Comparison of ENCODE assay signal across 14 cellular contexts in the genomic region with DNA sequence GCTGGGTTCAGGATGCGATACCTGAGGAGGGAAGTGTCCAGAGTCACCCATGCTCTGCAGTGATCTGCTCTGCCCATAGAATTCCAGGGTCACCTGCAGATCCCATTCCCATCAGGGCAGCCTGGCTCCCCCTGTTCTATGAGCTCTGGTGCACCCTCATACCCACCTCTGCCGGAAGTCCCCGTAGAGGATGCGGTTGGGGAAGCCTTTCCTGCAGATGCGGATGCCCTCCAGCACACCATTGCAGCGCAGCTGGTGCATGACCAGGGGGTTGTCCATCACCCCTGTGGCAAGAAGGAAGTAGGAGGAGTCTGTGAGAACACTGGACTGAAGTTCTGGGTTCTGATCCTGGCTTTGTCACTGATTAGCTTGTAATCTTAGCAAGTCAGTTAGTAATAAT. TPM values are rescaled to one million over a fixed set of nuclear protein-coding genes. Genes with fewer than 3 reads are reported as not detected.
DNase-seq lines count a peak whose midpoint lies in the region; ATAC-seq, FAIRE-seq and TF ChIP-seq lines count a peak whose summit lies in the region.
"Not testable (repeated sequence)": the region's sequence is repeated elsewhere in the genome, so short reads cannot be mapped to it uniquely, and the experiment has no call there.
"Had no signal": no experiment of that assay in that cellular context is flagged by ENCODE, and none has a peak within 500 bp of the region (broad histone marks: within the 10 kb centered on the region; RNA-seq: fewer than 3 reads in every experiment).

No MANE protein-coding gene starts in this region.

- ATAC-seq in GM12878 = peak; percentile 51

- H3K9ac ChIP-seq in GM12878 (ENCODE audit: control insufficient read depth, insufficient read depth, low read length); kidney (ENCODE audit: low read length in 2 of 2): not testable (repeated sequence)

- SMC1A ChIA-PET in GM12878 (lab: Charles Lee; ENCODE audit: uncharacterized antibody, unreplicated experiment) = not testable (repeated sequence)

- not testable (repeated sequence) for TF ChIP-seq RAD21 in GM12878 (IDR thresholded peaks at IDR 0.05; ENCODE audit: insufficient read depth, low read depth, low read length)

- not testable (repeated sequence) for H3K4me3 ChIP-seq in GM12878; kidney (ENCODE audit: low read length in 2 of 2); spleen

- H3K9me3 ChIP-seq in GM12878 (replicated peaks; ENCODE audit: control insufficient read depth, insufficient read depth, low read length); kidney (ENCODE audit: control insufficient read depth in 1 of 2, low read length in 2 of 2); spleen: not testable (repeated sequence)

- CTCF ChIA-PET in GM12878 (lab: Yijun Ruan, JAX) = not testable (repeated sequence)

- BruUV-seq in GM12878 (replicated peaks; lab: Mats Ljungman, UMichigan) = not testable (repeated sequence)

- not testable (repeated sequence) for TF ChIP-seq EP300 in GM12878 (IDR thresholded peaks at IDR 0.05; ENCODE audit: borderline replicate concordance in 1 of 2, control insufficient read depth in 1 of 2, low read depth in 2 of 2, low read length in 2 of 2)

- not testable (repeated sequence) for H3K27ac ChIP-seq in GM12878 (ENCODE audit: control insufficient read depth, insufficient read depth); kidney (ENCODE audit: low read depth in 2 of 2, low read length in 2 of 2); spleen

- POLR2A ChIA-PET in GM12878 (lab: Charles Lee) = not testable (repeated sequence)

- intact Hi-C loops in GM12878 (cut with micrococcal nuclease; ENCODE audit: unreplicated experiment); cardiac septum (cut with DNase I); kidney (cut with DNase I); spleen (cut with DNase I; ENCODE audit: low total_unique reads): not testable (repeated sequence)

- H2AFZ ChIP-seq in GM12878 (ENCODE audit: control insufficient read depth, low read depth, low read length) = not testable (repeated sequence)

- TF ChIP-seq POLR2A in GM12892 (IDR thresholded peaks at IDR 0.05; ENCODE audit: low read depth, low read length); GM12878 (IDR thresholded peaks at IDR 0.05; ENCODE audit: low read depth, low read length); spleen (IDR thresholded peaks at IDR 0.05): not testable (repeated sequence)

- RAD21 ChIA-PET in GM12878 (lab: Charles Lee; ENCODE audit: unreplicated experiment) = not testable (repeated sequence)

- H4K20me1 ChIP-seq in GM12878 (ENCODE audit: control insufficient read depth, insufficient read depth) = not testable (repeated sequence)

- not testable (repeated sequence) for DNase-seq in GM12892 (ENCODE audit: insufficient read length); GM12878 (ENCODE audit: low read depth, low spot score)
- peak; percentile 59 for DNase-seq in UCSD-AML1 (lab: John Stamatoyannopoulos, UW; ENCODE audit: unreplicated experiment)
- peak; percentile 9 for DNase-seq in cardiac septum (ENCODE audit: low spot score)
- DNase-seq in kidney = peak; percentile 14
- DNase-seq in spleen = peak; percentile 41

- not testable (repeated sequence) for H3K4me1 ChIP-seq in GM12878 (ENCODE audit: control insufficient read depth, insufficient read depth, low read length); kidney (ENCODE audit: control insufficient read depth in 1 of 2, insufficient read depth in 1 of 2, low read depth in 1 of 2, low read length in 2 of 2); spleen

- FAIRE-seq in GM12892 (lab: Jason Lieb, UNC) = peak; percentile 33
- FAIRE-seq in GM12878 (lab: Jason Lieb, UNC); kidney (lab: Jason Lieb, UNC): not testable (repeated sequence)

- not testable (repeated sequence) for H3K27me3 ChIP-seq in GM12878 (replicated peaks in 1 of 2; ENCODE audit: control insufficient read depth in 2 of 2, insufficient read depth in 2 of 2, low read length in 1 of 2)
- peaks cover 0 to 13% (median 0%) of the 10 kb centered on the region in 7 donors for H3K27me3 ChIP-seq in spleen (replicated peaks in 1 of 7)

- TF ChIP-seq CTCF in GM12878 (IDR thresholded peaks at IDR 0.05 in 2 of 3, conservative IDR thresholded peaks at IDR 0.05 in 1 of 3; ENCODE audit: control insufficient read depth in 2 of 3, extremely low read depth in 1 of 3, insufficient read depth in 1 of 3, low read depth in 3 of 3, low read length in 3 of 3); kidney (IDR thresholded peaks at IDR 0.05; ENCODE audit: borderline replicate concordance, extremely low read depth, insufficient read depth); spleen (IDR thresholded peaks at IDR 0.05 in 8 of 11, conservative IDR thresholded peaks at IDR 0.05 in 3 of 11): not testable (repeated sequence)

- 10% methylated on average over 6 of the region's 6 CpGs for WGBS in GM12878 (ENCODE audit: insufficient coverage, insufficient replicate concordance, low lambda C conversion rate, missing lambda C conversion rate)
- 72 to 83% (median 78%) methylated on average over 6 of the region's 6 CpGs for WGBS in spleen, 5 donors

- in situ Hi-C loops in GM12878 (cut with MboI) = not testable (repeated sequence)

- H3K79me2 ChIP-seq in GM12878 (ENCODE audit: control insufficient read depth, insufficient read depth, low read length) = not testable (repeated sequence)

- H3K4me2 ChIP-seq in GM12878 (ENCODE audit: control insufficient read depth, insufficient read depth) = not testable (repeated sequence)

- H3K36me3 ChIP-seq in GM12878 (ENCODE audit: control insufficient read depth in 2 of 2, insufficient read depth in 2 of 2, low read length in 1 of 2); kidney (ENCODE audit: control insufficient read depth in 1 of 2, insufficient read depth in 2 of 2, low read length in 2 of 2); spleen: not testable (repeated sequence)

RNA-seq across cellular contexts. Expression of a gene that starts 9.7 kb away (rescaled TPM):
- not detected for polyA plus RNA-seq in GM12892 (2012; ENCODE audit: missing spikeins)
- not detected in 2 replicates for total RNA-seq in GM12878 (2013; cell fraction: nucleolus; rRNA removed)
- total RNA-seq in GM12878 (2014; rRNA removed) = 0.05 TPM in 1 of 2 replicates, not detected in the other
- total RNA-seq in GM12878 (2014; rRNA removed; fragmentation: Illumina TruSeq; extraction: Trizol) = 0.04 and 0.05 TPM in 2 replicates
- total RNA-seq in GM12878 (2021) = 0.10 and 0.11 TPM in 2 replicates
- polyA plus RNA-seq in GM12878 (2011; ENCODE audit: low read depth) = 0.13 TPM
- polyA plus RNA-seq in GM12878 (2011; rRNA removed) = 0.01 TPM in 1 of 2 replicates, not detected in the other
- 0.01 and 0.02 TPM in 2 replicates for polyA plus RNA-seq in GM12878 (2011; cell fraction: cytosol; rRNA removed)
- 0.01 TPM in 1 of 2 replicates, not detected in the other for polyA plus RNA-seq in GM12878 (2011; cell fraction: nucleus; rRNA removed)
- 0.04 and 0.11 TPM in 2 replicates for polyA plus RNA-seq in GM12878 (2012)
- 0.04 TPM in 1 of 2 replicates, not detected in the other for polyA plus RNA-seq in GM12878 (2014; fragmentation: Illumina TruSeq; extraction: Trizol)
- polyA plus RNA-seq in GM12878 (2014; fragmentation: Nextera tagmentation; extraction: Ambion mirVana) = not detected
- 0.09 TPM in 2 replicates for polyA plus RNA-seq in GM12878 (2014; rRNA removed)
- polyA plus RNA-seq in GM12878 (2016; fragmentation: Nextera tagmentation; extraction: Ambion mirVana) = under 1 TPM; 0.05 TPM
- polyA minus RNA-seq in GM12878 (2011; rRNA and poly(A)+ RNA removed) = 0.07 TPM in 1 of 2 replicates, not detected in the other
- polyA minus RNA-seq in GM12878 (2011; cell fraction: cytosol; rRNA and poly(A)+ RNA removed) = not detected in 2 replicates
- polyA minus RNA-seq in GM12878 (2011; cell fraction: nucleus; rRNA and poly(A)+ RNA removed) = under 0.01 TPM in 1 of 2 replicates, not detected in the other
- 13,582 TPM for total RNA-seq in cardiac septum
- 0.06 TPM for total RNA-seq in kidney
- 1.6 TPM for polyA plus RNA-seq in kidney (ENCODE audit: insufficient read depth, low read depth, low replicate concordance)
- under 1 TPM in 1 of 7 donors, not detected in 6; 0.09 TPM for total RNA-seq in spleen
- polyA plus RNA-seq in spleen = under 1 TPM; 0.06 to 0.65 (median 0.12) TPM
- total RNA-seq: A673; CD4-positive, alpha-beta memory T cell; CD4-positive, CD25-positive, alpha-beta regulatory T cell; CD8-positive, alpha-beta memory T cell; Daoy; G401 had no signal
- polyA plus RNA-seq: AG04450; CD14-positive monocyte; CD4-positive, alpha-beta memory T cell; CD4-positive, CD25-positive, alpha-beta regulatory T cell; CD8-positive, alpha-beta memory T cell had no signal

RNA-seq across cellular contexts. Expression of a gene that starts 17.7 kb away (rescaled TPM):
- 0.08 TPM for polyA plus RNA-seq in GM12892 (2012; ENCODE audit: missing spikeins)
- not detected in 2 replicates for total RNA-seq in GM12878 (2013; cell fraction: nucleolus; rRNA removed)
- not detected in 2 replicates for total RNA-seq in GM12878 (2014; rRNA removed)
- not detected in 2 replicates for total RNA-seq in GM12878 (2014; rRNA removed; fragmentation: Illumina TruSeq; extraction: Trizol)
- total RNA-seq in GM12878 (2021) = not detected in 2 replicates
- polyA plus RNA-seq in GM12878 (2011; ENCODE audit: low read depth) = not detected
- polyA plus RNA-seq in GM12878 (2011; rRNA removed) = 0.05 and 0.06 TPM in 2 replicates
- polyA plus RNA-seq in GM12878 (2011; cell fraction: cytosol; rRNA removed) = 0.08 and 0.12 TPM in 2 replicates
- polyA plus RNA-seq in GM12878 (2011; cell fraction: nucleus; rRNA removed) = 0.26 and 0.27 TPM in 2 replicates
- not detected in 2 replicates for polyA plus RNA-seq in GM12878 (2012)
- 0.01 TPM in 1 of 2 replicates, not detected in the other for polyA plus RNA-seq in GM12878 (2014; fragmentation: Illumina TruSeq; extraction: Trizol)
- not detected for polyA plus RNA-seq in GM12878 (2014; fragmentation: Nextera tagmentation; extraction: Ambion mirVana)
- not detected in 2 replicates for polyA plus RNA-seq in GM12878 (2014; rRNA removed)
- polyA plus RNA-seq in GM12878 (2016; fragmentation: Nextera tagmentation; extraction: Ambion mirVana) = under 1 TPM in 1 of 2 experiments, not detected in 1; 0.84 TPM
- polyA minus RNA-seq in GM12878 (2011; rRNA and poly(A)+ RNA removed) = not detected in 2 replicates
- polyA minus RNA-seq in GM12878 (2011; cell fraction: cytosol; rRNA and poly(A)+ RNA removed) = not detected in 2 replicates
- polyA minus RNA-seq in GM12878 (2011; cell fraction: nucleus; rRNA and poly(A)+ RNA removed) = not detected in 2 replicates
- 170 TPM for total RNA-seq in cardiac septum
- 0.03 TPM for total RNA-seq in kidney
- polyA plus RNA-seq in kidney (ENCODE audit: insufficient read depth, low read depth, low replicate concordance) = 0.13 TPM
- total RNA-seq in spleen = under 1 TPM in 1 of 7 donors, not detected in 6; 0.82 TPM
- polyA plus RNA-seq in spleen = under 1 TPM; 0.35 to 0.44 (median 0.37) TPM
- total RNA-seq: A673; CD4-positive, alpha-beta memory T cell; CD4-positive, CD25-positive, alpha-beta regulatory T cell; Daoy; G401 had no signal
- polyA plus RNA-seq: AG04450; CD14-positive monocyte; CD4-positive, alpha-beta memory T cell; CD4-positive, CD25-positive, alpha-beta regulatory T cell; CD8-positive, alpha-beta memory T cell had no signal

RNA-seq across cellular contexts. Expression of a gene that starts 43.7 kb away (rescaled TPM):
- 48.5 TPM for polyA plus RNA-seq in GM12892 (2012; ENCODE audit: missing spikeins)
- total RNA-seq in GM12878 (2013; cell fraction: nucleolus; rRNA removed) = 69.7 and 75.0 TPM in 2 replicates
- total RNA-seq in GM12878 (2014; rRNA removed) (48.7 and 49.6 TPM in 2 replicates), GM12878 (2014; rRNA removed; fragmentation: Illumina TruSeq; extraction: Trizol) (62.6 and 64.3 TPM in 2 replicates), GM12878 (2021) (38.2 and 40.4 TPM in 2 replicates), cardiac septum (16.2 TPM), kidney (35.6 TPM), spleen (10 to 100 TPM; 32.7 to 62.7 (median 40.0) TPM)
- polyA plus RNA-seq in GM12878 (2011; ENCODE audit: low read depth) = 47.4 TPM
- polyA plus RNA-seq in GM12878 (2011; rRNA removed) (78.5 and 86.6 TPM in 2 replicates), GM12878 (2014; fragmentation: Illumina TruSeq; extraction: Trizol) (62.3 and 71.9 TPM in 2 replicates), GM12878 (2014; fragmentation: Nextera tagmentation; extraction: Ambion mirVana) (100 to 1,000 TPM; 146 to 163 TPM), GM12878 (2014; rRNA removed) (54.9 and 56.6 TPM in 2 replicates), GM12878 (2016; fragmentation: Nextera tagmentation; extraction: Ambion mirVana) (10 to 100 TPM; 80.9 to 90.0 TPM), kidney (ENCODE audit: insufficient read depth, low read depth, low replicate concordance) (37.6 TPM), spleen (10 to 100 TPM; 39.6 to 48.5 (median 40.6) TPM)
- 38.0 and 41.1 TPM in 2 replicates for polyA plus RNA-seq in GM12878 (2011; cell fraction: cytosol; rRNA removed)
- 67.9 and 77.9 TPM in 2 replicates for polyA plus RNA-seq in GM12878 (2011; cell fraction: nucleus; rRNA removed)
- polyA plus RNA-seq in GM12878 (2012) = 38.3 and 54.6 TPM in 2 replicates
- polyA minus RNA-seq in GM12878 (2011; rRNA and poly(A)+ RNA removed) = 32.9 and 46.6 TPM in 2 replicates
- polyA minus RNA-seq in GM12878 (2011; cell fraction: cytosol; rRNA and poly(A)+ RNA removed) = 11.8 and 16.5 TPM in 2 replicates
- 42.9 and 54.5 TPM in 2 replicates for polyA minus RNA-seq in GM12878 (2011; cell fraction: nucleus; rRNA and poly(A)+ RNA removed)

RNA-seq across cellular contexts. Expression of a gene that starts 49.0 kb away (rescaled TPM):
- not detected for polyA plus RNA-seq in GM12892 (2012; ENCODE audit: missing spikeins)
- not detected in 2 replicates for total RNA-seq in GM12878 (2013; cell fraction: nucleolus; rRNA removed)
- total RNA-seq in GM12878 (2014; rRNA removed) (not detected in 2 replicates), GM12878 (2014; rRNA removed; fragmentation: Illumina TruSeq; extraction: Trizol) (not detected in 2 replicates), GM12878 (2021) (not detected in 2 replicates), cardiac septum (not detected), kidney (0.54 TPM), spleen (10 to 100 TPM in 1 of 7 donors, 1 to 10 TPM in 6; 2.1 to 13.0 (median 4.3) TPM)
- polyA plus RNA-seq in GM12878 (2011; ENCODE audit: low read depth) = not detected
- polyA plus RNA-seq in GM12878 (2011; rRNA removed) (not detected in 2 replicates), GM12878 (2014; fragmentation: Illumina TruSeq; extraction: Trizol) (not detected in 2 replicates), GM12878 (2014; fragmentation: Nextera tagmentation; extraction: Ambion mirVana) (not detected), GM12878 (2014; rRNA removed) (not detected in 2 replicates), GM12878 (2016; fragmentation: Nextera tagmentation; extraction: Ambion mirVana) (not detected), kidney (ENCODE audit: insufficient read depth, low read depth, low replicate concordance) (1.1 TPM), spleen (1 to 10 TPM; 1.3 to 4.1 (median 2.7) TPM)
- polyA plus RNA-seq in GM12878 (2011; cell fraction: cytosol; rRNA removed) = not detected in 2 replicates
- polyA plus RNA-seq in GM12878 (2011; cell fraction: nucleus; rRNA removed) = not detected in 2 replicates
- polyA plus RNA-seq in GM12878 (2012) = not detected in 2 replicates
- polyA minus RNA-seq in GM12878 (2011; rRNA and poly(A)+ RNA removed) = not detected in 2 replicates
- not detected in 2 replicates for polyA minus RNA-seq in GM12878 (2011; cell fraction: cytosol; rRNA and poly(A)+ RNA removed)
- not detected in 2 replicates for polyA minus RNA-seq in GM12878 (2011; cell fraction: nucleus; rRNA and poly(A)+ RNA removed)
- total RNA-seq: A673; CD4-positive, alpha-beta memory T cell; CD8-positive, alpha-beta memory T cell; Daoy; G401 had no signal
- polyA plus RNA-seq: CD4-positive, alpha-beta memory T cell; CD4-positive, CD25-positive, alpha-beta regulatory T cell; CD8-positive, alpha-beta memory T cell had no signal

RNA-seq across cellular contexts. Expression of a gene that starts 53.2 kb away (rescaled TPM):
- not detected for polyA plus RNA-seq in GM12892 (2012; ENCODE audit: missing spikeins)
- not detected in 2 replicates for total RNA-seq in GM12878 (2013; cell fraction: nucleolus; rRNA removed)
- total RNA-seq in GM12878 (2014; rRNA removed) (not detected in 2 replicates), GM12878 (2014; rRNA removed; fragmentation: Illumina TruSeq; extraction: Trizol) (not detected in 2 replicates), GM12878 (2021) (not detected in 2 replicates), cardiac septum (not detected), kidney (not detected), spleen (not detected)
- polyA plus RNA-seq in GM12878 (2011; ENCODE audit: low read depth) = not detected
- polyA plus RNA-seq in GM12878 (2011; rRNA removed) (not detected in 2 replicates), GM12878 (2014; fragmentation: Illumina TruSeq; extraction: Trizol) (not detected in 2 replicates), GM12878 (2014; fragmentation: Nextera tagmentation; extraction: Ambion mirVana) (not detected), GM12878 (2014; rRNA removed) (not detected in 2 replicates), GM12878 (2016; fragmentation: Nextera tagmentation; extraction: Ambion mirVana) (not detected), kidney (ENCODE audit: insufficient read depth, low read depth, low replicate concordance) (not detected), spleen (not detected)
- polyA plus RNA-seq in GM12878 (2011; cell fraction: cytosol; rRNA removed) = not detected in 2 replicates
- polyA plus RNA-seq in GM12878 (2011; cell fraction: nucleus; rRNA removed) = not detected in 2 replicates
- not detected in 2 replicates for polyA plus RNA-seq in GM12878 (2012)
- not detected in 2 replicates for polyA minus RNA-seq in GM12878 (2011; rRNA and poly(A)+ RNA removed)
- polyA minus RNA-seq in GM12878 (2011; cell fraction: cytosol; rRNA and poly(A)+ RNA removed) = not detected in 2 replicates
- not detected in 2 replicates for polyA minus RNA-seq in GM12878 (2011; cell fraction: nucleus; rRNA and poly(A)+ RNA removed)
- total RNA-seq: A673; CD4-positive, alpha-beta memory T cell; CD4-positive, CD25-positive, alpha-beta regulatory T cell; CD8-positive, alpha-beta memory T cell; Daoy; G401 had no signal
- polyA plus RNA-seq: AG04450; CD14-positive monocyte; CD4-positive, alpha-beta memory T cell; CD4-positive, CD25-positive, alpha-beta regulatory T cell; CD8-positive, alpha-beta memory T cell had no signal

Comparison
In these comparisons a context has a peak if more than half of its experiments do, and no peak if none do; other contexts are left out.
1. RNA of a gene that starts 9.7 kb away (total RNA-seq): 13,582 TPM in cardiac septum (single experiment); 0.06 TPM in kidney (single experiment), 0.04 to 0.11 TPM in GM12878 and 0.09 TPM in spleen; every median in the first group is over 1,000 times any median in the second.
2. RNA of a gene that starts 17.7 kb away (total RNA-seq): 170 TPM in cardiac septum (single experiment); 0.03 TPM in kidney (single experiment), not detected in GM12878 and 0.82 TPM in spleen; every median in the first group is over 10 times any median in the second.